10 cellular contexts compared by ENCODE assay signal in the genomic region with DNA sequence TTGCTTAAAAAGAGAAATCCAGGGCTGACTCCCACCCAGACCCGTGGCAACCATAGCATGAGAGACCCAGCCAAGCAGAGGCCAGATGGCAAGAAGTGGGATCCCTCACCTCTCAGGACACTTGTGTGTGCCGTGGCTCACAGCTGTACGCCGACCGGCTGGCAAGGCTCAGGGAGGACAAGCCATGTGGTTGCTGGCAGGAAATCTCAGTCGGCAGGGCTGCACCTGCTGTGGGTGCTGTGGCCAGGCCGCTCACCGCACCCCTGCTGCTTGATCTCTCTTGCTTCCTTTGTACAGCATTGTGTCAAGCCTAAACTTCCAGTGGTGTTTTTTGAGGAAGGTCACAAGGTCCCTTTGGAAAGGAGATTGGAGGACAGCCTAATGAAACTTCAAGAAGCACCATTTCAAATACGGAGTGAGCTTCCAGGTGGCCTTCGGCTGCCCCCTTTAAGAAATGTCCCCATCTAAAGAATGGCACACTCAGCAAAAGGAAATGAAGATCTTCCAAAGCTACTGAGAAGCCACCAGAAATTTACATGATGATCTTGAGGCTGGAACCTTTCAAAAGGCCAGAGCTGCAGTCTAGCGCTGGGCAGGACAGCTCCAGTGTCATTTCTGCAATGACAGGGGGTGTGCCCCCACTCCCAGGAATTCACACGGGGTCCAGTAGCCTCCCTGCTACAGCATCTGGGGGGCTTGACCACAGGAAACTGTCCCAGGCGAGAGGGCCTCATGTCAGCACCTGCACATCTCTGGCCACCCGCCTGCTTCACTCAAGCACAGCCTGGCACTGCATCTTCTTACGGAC.
A peak's percentile ranks its signal among the peaks of the same experiment; 100 is the strongest.
DNase-seq lines count a peak whose midpoint lies in the region; ATAC-seq and TF ChIP-seq lines count a peak whose summit lies in the region.
"Had no signal": no experiment of that assay in that cellular context is flagged by ENCODE, and none has a peak within 500 bp of the region (broad histone marks: within the 10 kb centered on the region; RNA-seq: fewer than 3 reads in every experiment).

No MANE protein-coding gene starts in this region.

- no peaks in the 10 kb centered on the region for H3K36me3 ChIP-seq in transverse colon
- H3K36me3 ChIP-seq in uterus: no peaks in the 10 kb centered on the region
- H3K36me3 ChIP-seq: thyroid gland had no signal

- H3K27ac Mint-ChIP-seq in activated T-helper 2 cell treated with anti-CD3 and anti-CD28 coated beads, Interferon-gamma antibody, Interleukin-2, Interleukin-4, amounts not matched to agents 10 μg/mL and 5 μg/mL and 100 μg/mL, durations not matched to agents 14 hours and 24 hours and 36 hours: no peak overlapping the region
- H3K27ac Mint-ChIP-seq: brain had no signal

- H3K9me3 ChIP-seq in transverse colon (no peaks in the 10 kb centered on the region), uterus (no peaks in the 10 kb centered on the region)
- H3K9me3 ChIP-seq: thyroid gland had no signal

- POLR2A ChIA-PET in RWPE1 (lab: Yijun Ruan, JAX; ENCODE audit: low non-redundant PET): no interaction called here

- TF ChIP-seq POLR2A in transverse colon (IDR thresholded peaks at IDR 0.05): no peak
- no peak for TF ChIP-seq POLR2A in uterus (IDR thresholded peaks at IDR 0.05)

- CTCF ChIA-PET in RWPE1 (lab: Yijun Ruan, JAX): no interaction called here

- no peaks in the 10 kb centered on the region for H3K36me3 Mint-ChIP-seq in activated T-helper 2 cell treated with anti-CD3 and anti-CD28 coated beads, Interferon-gamma antibody, Interleukin-2, Interleukin-4, amounts not matched to agents 10 μg/mL and 5 μg/mL and 100 μg/mL, durations not matched to agents 14 hours and 24 hours and 36 hours (ENCODE audit: low read depth)
- H3K36me3 Mint-ChIP-seq: brain had no signal

- H3K4me3 Mint-ChIP-seq in activated T-helper 2 cell treated with anti-CD3 and anti-CD28 coated beads, Interferon-gamma antibody, Interleukin-2, Interleukin-4, amounts not matched to agents 10 μg/mL and 5 μg/mL and 100 μg/mL, durations not matched to agents 14 hours and 24 hours and 36 hours (ENCODE audit: low read depth): peak overlapping the region; percentile 43
- H3K4me3 Mint-ChIP-seq: brain had no signal

- in situ Hi-C loops in transverse colon (cut with MboI; ENCODE audit: low pct_ligation_motif_present in 1 of 4, low pct_unique_long_range_greater_than_20kb in 1 of 4, low sequenced_read_pairs in 3 of 4): no loop called here

- intact Hi-C loops in activated T-helper 2 cell treated with anti-CD3 and anti-CD28 coated beads, Interferon-gamma antibody, Interleukin-2, Interleukin-4, amounts not matched to agents 10 μg/mL and 5 μg/mL and 100 μg/mL, durations not matched to agents 14 hours and 24 hours and 36 hours (cut with micrococcal nuclease): loop anchor here (2.0 kb wide), 1 partner anchor 19 kb away; no protein-coding TSS in a partner anchor
- intact Hi-C loops in transverse colon (cut with DNase I; ENCODE audit: low total_unique reads) (no loop called here), uterus (cut with DNase I; ENCODE audit: low total_unique reads) (no loop called here), Right ventricle myocardium superior (cut with DNase I) (no loop called here)

- WGBS in transverse colon (ENCODE audit: low coverage in 1 of 2), 2 donors: 68% methylated on average over 15 of the region's 15 CpGs; no CpG with 5 or more reads in 1 of the 2 donors

- TF ChIP-seq CTCF in transverse colon (IDR thresholded peaks at IDR 0.05) (no peak), uterus (IDR thresholded peaks at IDR 0.05) (no peak), RWPE1 (conservative IDR thresholded peaks at IDR 0.05; ENCODE audit: low read depth) (no peak)

- ATAC-seq in HG03432 (IDR thresholded peaks at IDR 0.05; ENCODE audit: unreplicated experiment) (peak; percentile 91), Right ventricle myocardium superior (ENCODE audit: poor library complexity) (no peak)

- H3K27me3 Mint-ChIP-seq in activated T-helper 2 cell treated with anti-CD3 and anti-CD28 coated beads, Interferon-gamma antibody, Interleukin-2, Interleukin-4, amounts not matched to agents 10 μg/mL and 5 μg/mL and 100 μg/mL, durations not matched to agents 14 hours and 24 hours and 36 hours (ENCODE audit: low read depth): peaks cover 5% of the 10 kb centered on the region

- H3K4me1 Mint-ChIP-seq in activated T-helper 2 cell treated with anti-CD3 and anti-CD28 coated beads, Interferon-gamma antibody, Interleukin-2, Interleukin-4, amounts not matched to agents 10 μg/mL and 5 μg/mL and 100 μg/mL, durations not matched to agents 14 hours and 24 hours and 36 hours (ENCODE audit: low read depth): peaks cover 35% of the 10 kb centered on the region

- H3K9me3 Mint-ChIP-seq in activated T-helper 2 cell treated with anti-CD3 and anti-CD28 coated beads, Interferon-gamma antibody, Interleukin-2, Interleukin-4, amounts not matched to agents 10 μg/mL and 5 μg/mL and 100 μg/mL, durations not matched to agents 14 hours and 24 hours and 36 hours: no peaks in the 10 kb centered on the region

- H3K4me1 ChIP-seq in transverse colon (no peaks in the 10 kb centered on the region), uterus (no peaks in the 10 kb centered on the region)
- H3K4me1 ChIP-seq: thyroid gland had no signal

- no peak overlapping the region for H3K27ac ChIP-seq in transverse colon
- no peak overlapping the region for H3K27ac ChIP-seq in uterus
- H3K27ac ChIP-seq in RWPE1: no peak overlapping the region
- H3K27ac ChIP-seq: thyroid gland had no signal

- DNase-seq in activated naive CD4-positive, alpha-beta T cell treated with Interleukin-2 at 50 U/mL for 16 hours: peak; percentile 5
- no peak for DNase-seq in activated naive CD4-positive, alpha-beta T cell treated with anti-CD3 and anti-CD28 coated beads, Interleukin-2, amount 50 U/mL, for 16 hours
- peak; percentile 64 for DNase-seq in activated T-helper 2 cell treated with anti-CD3 and anti-CD28 coated beads, Interferon-gamma antibody, Interleukin-2, Interleukin-4, amounts not matched to agents 10 μg/mL and 5 μg/mL and 100 μg/mL, durations not matched to agents 14 hours and 24 hours and 36 hours (ENCODE audit: low spot score)
- DNase-seq in transverse colon: peak; percentile 57
- DNase-seq in uterus: no peak
- DNase-seq in Right ventricle myocardium superior: no peak
- DNase-seq in RWPE1 (ENCODE audit: low spot score): no peak
- DNase-seq: thyroid gland had no signal

- H3K4me3 ChIP-seq in transverse colon (no peak overlapping the region), uterus (no peak overlapping the region)
- H3K4me3 ChIP-seq: thyroid gland had no signal

- no peaks in the 10 kb centered on the region for H3K27me3 ChIP-seq in transverse colon
- no peaks in the 10 kb centered on the region for H3K27me3 ChIP-seq in uterus
- H3K27me3 ChIP-seq: thyroid gland had no signal

- no peak for TF ChIP-seq EP300 in transverse colon (IDR thresholded peaks at IDR 0.05; ENCODE audit: low read depth)

Comparison
In these comparisons a context has a peak if more than half of its experiments do, and no peak if none do; other contexts are left out.
1. DNase-seq: peak in activated naive CD4-positive, alpha-beta T cell treated with Interleukin-2 at 50 U/mL for 16 hours (single experiment), activated T-helper 2 cell treated with anti-CD3 and anti-CD28 coated beads, Interferon-gamma antibody, Interleukin-2, Interleukin-4, amounts not matched to agents 10 μg/mL and 5 μg/mL and 100 μg/mL, durations not matched to agents 14 hours and 24 hours and 36 hours (single experiment) and transverse colon (single experiment); none in activated naive CD4-positive, alpha-beta T cell treated with anti-CD3 and anti-CD28 coated beads, Interleukin-2, amount 50 U/mL, for 16 hours (single experiment), uterus (0 of 2), Right ventricle myocardium superior (single experiment) and RWPE1 (single experiment).